Comparison of ENCODE assay signal across 8 cellular contexts in the genomic region with DNA sequence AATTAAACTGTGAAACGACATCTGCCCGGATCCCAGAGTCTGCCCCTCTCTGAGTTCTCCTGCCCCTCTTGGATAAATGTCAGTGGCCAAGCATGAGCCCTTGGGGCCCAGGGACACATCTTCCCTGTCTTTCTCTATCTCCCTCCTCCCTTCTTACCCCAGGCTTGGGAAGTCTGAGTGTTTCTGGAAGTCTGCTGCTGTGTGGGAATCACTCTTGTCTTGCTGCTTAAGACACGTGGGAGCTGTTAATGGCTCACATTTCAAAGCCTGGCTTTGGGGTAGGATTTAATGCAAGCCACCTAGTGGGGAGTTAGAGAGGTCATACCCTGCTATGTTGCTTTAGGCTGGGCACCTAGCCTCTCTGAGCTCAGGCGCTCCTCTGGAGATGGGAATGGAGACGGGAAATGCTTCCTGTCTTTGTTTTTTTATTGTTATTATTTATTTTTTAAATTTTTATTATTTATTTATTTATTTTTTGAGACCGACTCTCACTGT.
A peak's percentile ranks its signal among the peaks of the same experiment; 100 is the strongest.
DNase-seq lines count a peak whose midpoint lies in the region; ATAC-seq and TF ChIP-seq lines count a peak whose summit lies in the region.

No MANE protein-coding gene starts in this region.

- H3K27ac ChIP-seq in OCI-LY3 (ENCODE audit: low read length) (no peak overlapping the region), mesodermal cell (ENCODE audit: low read depth, low read length, severe bottlenecking) (peak overlapping the region; percentile 45)

- no peaks in the 10 kb centered on the region for H3K79me2 ChIP-seq in OCI-LY3 (ENCODE audit: low read length)

- H3K9me3 ChIP-seq in OCI-LY3 (ENCODE audit: insufficient read depth, low read length) (no peaks in the 10 kb centered on the region), mesodermal cell (ENCODE audit: control insufficient read depth, low read length) (no peaks in the 10 kb centered on the region)

- H4K20me1 ChIP-seq in OCI-LY3 (ENCODE audit: insufficient read depth, low read length): no peaks in the 10 kb centered on the region

- H2AFZ ChIP-seq in OCI-LY3 (ENCODE audit: low read depth, low read length): no peak overlapping the region

- DNase-seq in DMS153 treated with DMSO at 0.1 percent for 48 hours (lab: John Stamatoyannopoulos, UW; ENCODE audit: unreplicated experiment) (peak; percentile 76), HCEC 1CT (peak; percentile 80), choroid plexus epithelial cell (ENCODE audit: low read depth) (peak; percentile 91), mucosa of gallbladder (ENCODE audit: low spot score) (no peak)
- no peak for DNase-seq in stimulated activated CD4-positive, alpha-beta T cell treated with anti-CD3 and anti-CD28 coated beads, Interleukin-2, amount 100 ng/mL, for 24 hours

- H3K9ac ChIP-seq in OCI-LY3 (ENCODE audit: low read length): no peak overlapping the region

- H3K4me2 ChIP-seq in OCI-LY3 (ENCODE audit: low read length): no peak overlapping the region

- WGBS in mesodermal cell (ENCODE audit: insufficient coverage in 2 of 2), 2 experiments: 0 to 10% methylated on average over 1 to 3 of the region's 6 CpGs

- H3K4me3 ChIP-seq in OCI-LY3 (ENCODE audit: low read length) (no peak overlapping the region), choroid plexus epithelial cell (ENCODE audit: low read depth, low read length) (no peak overlapping the region), mesodermal cell (ENCODE audit: extremely low read depth, insufficient read depth, low read length, poor library complexity, severe bottlenecking) (no peak overlapping the region)

- H3K4me1 ChIP-seq in OCI-LY3 (ENCODE audit: low read length) (no peaks in the 10 kb centered on the region), mesodermal cell (ENCODE audit: control insufficient read depth, insufficient read depth, low read length, poor library complexity, severe bottlenecking) (peaks cover 60% of the 10 kb centered on the region)

- no peaks in the 10 kb centered on the region for H3K36me3 ChIP-seq in OCI-LY3 (replicated peaks; ENCODE audit: low read depth, low read length)
- no peaks in the 10 kb centered on the region for H3K36me3 ChIP-seq in mesodermal cell (ENCODE audit: control insufficient read depth, insufficient read depth, low read length)

- no peak for ATAC-seq in GM19328 (IDR thresholded peaks at IDR 0.05; ENCODE audit: unreplicated experiment)

- peak; percentile 43 for TF ChIP-seq CTCF in OCI-LY3 (IDR thresholded peaks at IDR 0.05; ENCODE audit: low read depth, low read length)
- peak; percentile 75 for TF ChIP-seq CTCF in choroid plexus epithelial cell (conservative IDR thresholded peaks at IDR 0.05; ENCODE audit: low read depth, low read length)

- H3K27me3 ChIP-seq in OCI-LY3 (ENCODE audit: low read depth, low read length): no peaks in the 10 kb centered on the region; the same call in 1 of the 2 replicates

Comparison
In these comparisons a context has a peak if more than half of its experiments do, and no peak if none do; other contexts are left out.
1. DNase-seq: peak in DMS153 treated with DMSO at 0.1 percent for 48 hours (single experiment), HCEC 1CT (single experiment) and choroid plexus epithelial cell (single experiment); none in stimulated activated CD4-positive, alpha-beta T cell treated with anti-CD3 and anti-CD28 coated beads, Interleukin-2, amount 100 ng/mL, for 24 hours (0 of 2) and mucosa of gallbladder (single experiment).